In genomic region chr1:59057211-59057694, GRCh38 we compare ENCODE assay signal across 8 cellular contexts.
A peak's percentile ranks its signal among the peaks of the same experiment; 100 is the strongest.
DNase-seq lines count a peak whose midpoint lies in the region; ATAC-seq and TF ChIP-seq lines count a peak whose summit lies in the region.

No MANE protein-coding gene starts in this region.

- intact Hi-C loops in spleen (cut with DNase I; ENCODE audit: low total_unique reads): no loop called here

- CTCF ChIA-PET in BJ (lab: Yijun Ruan, JAX): interaction anchor here (1.3 kb wide), 1 partner anchor 273 kb away, joined by 4 read pairs; the partner anchor contains the start of gene JUN

- ATAC-seq in GM21528 (IDR thresholded peaks at IDR 0.05; ENCODE audit: low FRiP score, unreplicated experiment): no peak

- H3K4me1 ChIP-seq in spleen: peaks cover 0 to 14% (median 1%) of the 10 kb centered on the region in 6 donors

- 64 to 75% (median 71%) methylated on average over 6 of the region's 6 CpGs for WGBS in spleen, 5 donors

- H3K9me3 Mint-ChIP-seq in endothelial cell (ENCODE audit: unreplicated experiment): no peaks in the 10 kb centered on the region

- H3K36me3 Mint-ChIP-seq in endothelial cell (ENCODE audit: low read depth, unreplicated experiment): peaks cover 4% of the 10 kb centered on the region

- no peaks in the 10 kb centered on the region for H3K9me3 ChIP-seq in spleen

- no peak for TF ChIP-seq CTCF in BJ (IDR thresholded peaks at IDR 0.05; ENCODE audit: insufficient read depth, low read depth, low read length)
- no peak for TF ChIP-seq CTCF in endothelial cell (IDR thresholded peaks at IDR 0.05; ENCODE audit: unreplicated experiment)
- TF ChIP-seq CTCF in spleen (IDR thresholded peaks at IDR 0.05 in 8 of 11, conservative IDR thresholded peaks at IDR 0.05 in 3 of 11): no peak

- peaks cover 25% of the 10 kb centered on the region for H3K4me1 Mint-ChIP-seq in endothelial cell (ENCODE audit: unreplicated experiment)

- H3K27ac ChIP-seq in spleen: peak overlapping the region in 2 of 8 donors; percentile 42 to 60

- peak overlapping the region; percentile 62 for H3K27ac Mint-ChIP-seq in endothelial cell (ENCODE audit: unreplicated experiment)

- H3K27me3 Mint-ChIP-seq in endothelial cell (ENCODE audit: unreplicated experiment): peaks cover 8% of the 10 kb centered on the region

- peak; percentile 95 for DNase-seq in BJ (ENCODE audit: low read depth)
- peak; percentile 60 for DNase-seq in NCI-H2107 (lab: John Stamatoyannopoulos, UW)
- peak; percentile 15 for DNase-seq in endothelial cell (ENCODE audit: low spot score)
- DNase-seq in myocyte (ENCODE audit: low read depth): peak; percentile 81
- no peak for DNase-seq in OCI-M2 (lab: John Stamatoyannopoulos, UW; ENCODE audit: unreplicated experiment)
- DNase-seq in spleen: no peak
- no peak for DNase-seq in cerebellum (ENCODE audit: low spot score)

- no peak for TF ChIP-seq POLR2A in spleen (IDR thresholded peaks at IDR 0.05)

- POLR2A ChIA-PET in BJ (lab: Charles Lee): no interaction called here

- H3K4me3 Mint-ChIP-seq in endothelial cell (ENCODE audit: unreplicated experiment): no peak overlapping the region

- H3K4me3 ChIP-seq in BJ (ENCODE audit: low read depth, low read length) (no peak overlapping the region), spleen (no peak overlapping the region)

- H3K36me3 ChIP-seq in BJ (ENCODE audit: control insufficient read depth, insufficient read depth, low read length) (no peaks in the 10 kb centered on the region), spleen (no peaks in the 10 kb centered on the region)

- H3K27me3 ChIP-seq in BJ (ENCODE audit: control insufficient read depth, insufficient read depth, low read length) (no peaks in the 10 kb centered on the region), spleen (replicated peaks in 1 of 7) (no peaks in the 10 kb centered on the region)

Comparison
In these comparisons a context has a peak if more than half of its experiments do, and no peak if none do; other contexts are left out.
1. DNase-seq: peak in BJ (single experiment), NCI-H2107 (single experiment), endothelial cell (single experiment) and myocyte (single experiment); none in OCI-M2 (single experiment), spleen (single experiment) and cerebellum (single experiment).